13 cellular contexts compared by ENCODE assay signal in genomic region chr6:119294984-119295383, GRCh38. TPM values are rescaled to one million over a fixed set of nuclear protein-coding genes. Genes with fewer than 3 reads are reported as not detected.
DNase-seq lines count a peak whose midpoint lies in the region; ATAC-seq and TF ChIP-seq lines count a peak whose summit lies in the region.
"Had no signal": no experiment of that assay in that cellular context is flagged by ENCODE, and none has a peak within 500 bp of the region (broad histone marks: within the 10 kb centered on the region; RNA-seq: fewer than 3 reads in every experiment).

No MANE protein-coding gene starts in this region.

- H3K27me3 Mint-ChIP-seq in activated CD8-positive, alpha-beta T cell treated with anti-CD3 and anti-CD28 coated beads for 36 hours = no peaks in the 10 kb centered on the region

- peaks cover 16% of the 10 kb centered on the region for H3K4me1 Mint-ChIP-seq in activated CD8-positive, alpha-beta T cell treated with anti-CD3 and anti-CD28 coated beads for 36 hours (ENCODE audit: low read depth)

- POLR2A ChIA-PET in activated CD8-positive, alpha-beta T cell treated with anti-CD3 and anti-CD28 coated beads for 36 hours (lab: Charles Lee) = no interaction called here

- H3K27ac Mint-ChIP-seq in activated CD8-positive, alpha-beta T cell treated with anti-CD3 and anti-CD28 coated beads for 36 hours = no peak overlapping the region

- ATAC-seq in GM18519 (IDR thresholded peaks at IDR 0.05; ENCODE audit: low FRiP score, unreplicated experiment) = peak; percentile 89
- peak; percentile 67 for ATAC-seq in GM19467 (IDR thresholded peaks at IDR 0.05; ENCODE audit: unreplicated experiment)
- peak; percentile 91 for ATAC-seq in HG02973 (IDR thresholded peaks at IDR 0.05; ENCODE audit: unreplicated experiment)
- ATAC-seq in activated CD8-positive, alpha-beta T cell treated with anti-CD3 and anti-CD28 coated beads for 36 hours = peak; percentile 94
- ATAC-seq in foreskin keratinocyte = no peak

- intact Hi-C loops in activated CD8-positive, alpha-beta T cell treated with anti-CD3 and anti-CD28 coated beads for 36 hours (cut with micrococcal nuclease) = no loop called here

- H3K9me3 Mint-ChIP-seq in activated CD8-positive, alpha-beta T cell treated with anti-CD3 and anti-CD28 coated beads for 36 hours = no peaks in the 10 kb centered on the region

- H3K27ac ChIP-seq in foreskin keratinocyte = no peak overlapping the region
- H3K27ac ChIP-seq: esophagus muscularis mucosa had no signal

- CTCF ChIA-PET in activated CD8-positive, alpha-beta T cell treated with anti-CD3 and anti-CD28 coated beads for 36 hours (lab: Charles Lee) = no interaction called here

- peaks cover 6% of the 10 kb centered on the region for H3K36me3 Mint-ChIP-seq in activated CD8-positive, alpha-beta T cell treated with anti-CD3 and anti-CD28 coated beads for 36 hours (ENCODE audit: low read depth)

- no peak for TF ChIP-seq CTCF in activated CD8-positive, alpha-beta T cell treated with anti-CD3 and anti-CD28 coated beads for 36 hours (IDR thresholded peaks at IDR 0.05)
- no peak for TF ChIP-seq CTCF in foreskin keratinocyte (conservative IDR thresholded peaks at IDR 0.05)

- no peak overlapping the region for H3K4me3 Mint-ChIP-seq in activated CD8-positive, alpha-beta T cell treated with anti-CD3 and anti-CD28 coated beads for 36 hours

- DNase-seq in activated CD8-positive, alpha-beta T cell treated with anti-CD3 and anti-CD28 coated beads for 36 hours = no peak
- DNase-seq in 8988T = no peak
- no peak for DNase-seq in AG20443 (ENCODE audit: low spot score)
- no peak for DNase-seq in NCI-H526 treated with DMSO at 0.1 percent for 48 hours (lab: John Stamatoyannopoulos, UW)
- no peak for DNase-seq in foreskin keratinocyte
- DNase-seq: activated CD4-positive, alpha-beta T cell treated with anti-CD3 and anti-CD28 coated beads, Interleukin-2, amount 50 U/mL, for 4 hours; C1 segment of cervical spinal cord; MV-4-11; NCI-H226 had no signal

- H3K4me1 ChIP-seq in foreskin keratinocyte = no peaks in the 10 kb centered on the region

- H3K27me3 ChIP-seq in foreskin keratinocyte = no peaks in the 10 kb centered on the region
- H3K27me3 ChIP-seq: esophagus muscularis mucosa had no signal

RNA-seq across cellular contexts. Expression of gene MAN1A1, which starts 54.6 kb away (rescaled TPM):
- 10 to 100 TPM; 18.5 to 19.4 TPM for total RNA-seq in activated CD8-positive, alpha-beta T cell treated with anti-CD3 and anti-CD28 coated beads for 36 hours
- 39.0 and 39.8 TPM in 2 replicates for total RNA-seq in foreskin keratinocyte
- 9.8 and 12.4 TPM in 2 replicates for polyA plus RNA-seq in foreskin keratinocyte
